1 cellular context compared by ENCODE assay signal in genomic region chr2:17646096-17646554, GRCh38.
TF ChIP-seq lines count a peak whose summit lies in the region.

No MANE protein-coding gene starts in this region.

TF ChIP-seq in SK-N-SH, 30 proteins besides CTCF, POLR2A, EP300 and RAD21 (continued from another document):
- TF ChIP-seq, protein P1, sequence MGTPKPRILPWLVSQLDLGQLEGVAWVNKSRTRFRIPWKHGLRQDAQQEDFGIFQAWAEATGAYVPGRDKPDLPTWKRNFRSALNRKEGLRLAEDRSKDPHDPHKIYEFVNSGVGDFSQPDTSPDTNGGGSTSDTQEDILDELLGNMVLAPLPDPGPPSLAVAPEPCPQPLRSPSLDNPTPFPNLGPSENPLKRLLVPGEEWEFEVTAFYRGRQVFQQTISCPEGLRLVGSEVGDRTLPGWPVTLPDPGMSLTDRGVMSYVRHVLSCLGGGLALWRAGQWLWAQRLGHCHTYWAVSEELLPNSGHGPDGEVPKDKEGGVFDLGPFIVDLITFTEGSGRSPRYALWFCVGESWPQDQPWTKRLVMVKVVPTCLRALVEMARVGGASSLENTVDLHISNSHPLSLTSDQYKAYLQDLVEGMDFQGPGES (IDR thresholded peaks at IDR 0.05; ENCODE audit: low read depth, low read length), result no peak
- TF ChIP-seq, protein P2, sequence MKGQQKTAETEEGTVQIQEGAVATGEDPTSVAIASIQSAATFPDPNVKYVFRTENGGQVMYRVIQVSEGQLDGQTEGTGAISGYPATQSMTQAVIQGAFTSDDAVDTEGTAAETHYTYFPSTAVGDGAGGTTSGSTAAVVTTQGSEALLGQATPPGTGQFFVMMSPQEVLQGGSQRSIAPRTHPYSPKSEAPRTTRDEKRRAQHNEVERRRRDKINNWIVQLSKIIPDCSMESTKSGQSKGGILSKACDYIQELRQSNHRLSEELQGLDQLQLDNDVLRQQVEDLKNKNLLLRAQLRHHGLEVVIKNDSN (IDR thresholded peaks at IDR 0.05; ENCODE audit: borderline replicate concordance, low read depth), result no peak
